12 cellular contexts compared by ENCODE assay signal in the genomic region with DNA sequence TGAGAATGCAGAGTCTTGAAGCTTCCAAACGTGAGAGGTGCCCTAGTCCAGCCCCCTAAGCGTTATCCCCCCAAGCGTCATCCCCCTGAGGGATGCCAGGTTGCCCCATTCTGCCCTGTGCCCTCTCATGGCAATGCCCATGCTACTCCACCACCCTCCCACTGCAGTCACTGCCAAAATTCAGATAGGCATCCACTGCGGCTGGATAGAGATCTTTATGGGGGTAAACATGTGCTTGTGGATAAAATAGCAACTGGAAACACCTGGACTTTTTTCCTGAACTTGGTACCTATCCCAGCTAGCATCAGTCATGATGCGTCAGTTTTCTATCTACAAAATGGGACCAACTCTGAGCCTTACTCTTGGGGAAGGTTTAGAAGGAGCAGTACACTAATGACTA.
"Had no signal": no experiment of that assay in that cellular context is flagged by ENCODE, and none has a peak within 500 bp of the region (broad histone marks: within the 10 kb centered on the region; RNA-seq: fewer than 3 reads in every experiment).

No MANE protein-coding gene starts in this region.

- H3K36me3 ChIP-seq: colonic mucosa, esophagus squamous epithelium, neutrophil had no signal

- ATAC-seq: naive thymus-derived CD8-positive, alpha-beta T cell had no signal

- H3K9me3 ChIP-seq: colonic mucosa, esophagus squamous epithelium, neutrophil had no signal

- DNase-seq: colonic mucosa; dermis blood vessel endothelial cell; esophagus squamous epithelium; immature natural killer cell; kidney; left cardiac atrium; naive thymus-derived CD8-positive, alpha-beta T cell; posterior cingulate gyrus; stimulated activated CD4-positive, alpha-beta T cell treated with anti-CD3 and anti-CD28 coated beads, Interleukin-2, amount 100 ng/mL, for 48 hours; stimulated activated naive CD4-positive, alpha-beta T cell treated with Interleukin-2 at 50 U/mL for 16 hours had no signal

- H3K27ac ChIP-seq: colonic mucosa, esophagus squamous epithelium, neutrophil had no signal

- H3K4me1 ChIP-seq: colonic mucosa, esophagus squamous epithelium had no signal

- H3K4me3 ChIP-seq: colonic mucosa, esophagus squamous epithelium, smooth muscle cell had no signal
